In genomic region chr12:5343711-5344110, GRCh38 we compare ENCODE assay signal across 32 cellular contexts.
"Had no signal": no experiment of that assay in that cellular context is flagged by ENCODE, and none has a peak within 500 bp of the region (broad histone marks: within the 10 kb centered on the region; RNA-seq: fewer than 3 reads in every experiment).

No MANE protein-coding gene starts in this region.

- H3K4me3 ChIP-seq: coronary artery, dorsolateral prefrontal cortex, gastrocnemius medialis, heart left ventricle had no signal

- H3K4me1 ChIP-seq: gastrocnemius medialis, heart left ventricle had no signal

- H3K27me3 ChIP-seq: brain microvascular endothelial cell, foreskin keratinocyte, gastrocnemius medialis had no signal

- H3K4me3 Mint-ChIP-seq: activated B cell treated with CpG ODN at 0.5 μM for 24 hours; activated CD4-positive, alpha-beta memory T cell treated with anti-CD3 and anti-CD28 coated beads, Interleukin-2, amount 10 ng/mL, durations not matched to agents 7 days and 5 days; activated naive CD8-positive, alpha-beta T cell; activated T-cell treated with anti-CD3 and anti-CD28 coated beads, Interleukin-2, amount 50 U/mL, for 24 hours; activated T-cell treated with anti-CD3 and anti-CD28 coated beads, Interleukin-2, amount 50 U/mL, for 72 hours; activated T-helper 17 cell treated with anti-CD3 and anti-CD28 coated beads, Interleukin-2, amount 50 U/mL, for 72 hours; central memory CD8-positive, alpha-beta T cell; dendritic cell treated with granulocyte-macrophage colony-stimulating factor and Interleukin-4, amounts not matched to agents 40 ng/mL and 50 ng/mL, for 4 days; endodermal cell; T-cell; T-helper 1 cell treated with Interleukin-12 subunit alpha and Interleukin-12 subunit beta and Interleukin-4 antibody, amounts not matched to agents 30 μg/mL and 1 μg/mL, for 36 hours had no signal

- H3K36me3 Mint-ChIP-seq: activated naive CD8-positive, alpha-beta T cell; T-cell had no signal

- H3K36me3 ChIP-seq: brain microvascular endothelial cell, gastrocnemius medialis, heart left ventricle, WERI-Rb-1 had no signal

- DNase-seq: activated B cell treated with CpG ODN at 0.5 μM for 24 hours; activated CD4-positive, alpha-beta memory T cell treated with anti-CD3 and anti-CD28 coated beads, Interleukin-2, amount 10 ng/mL, durations not matched to agents 7 days and 5 days; activated CD4-positive, alpha-beta T cell treated with anti-CD3 and anti-CD28 coated beads for 48 hours; activated CD8-positive, alpha-beta memory T cell treated with anti-CD3 and anti-CD28 coated beads, Interleukin-2, amount 50 U/mL, for 48 hours; activated effector memory CD4-positive, alpha-beta T cell treated with Interleukin-2 at 50 U/mL for 16 hours; activated gamma-delta T cell treated with Interleukin-2 at 50 U/mL for 16 hours; activated naive CD4-positive, alpha-beta T cell treated with anti-CD3 and anti-CD28 coated beads, Interleukin-2, amount 50 U/mL, for 16 hours; activated naive CD4-positive, alpha-beta T cell treated with Interleukin-2 at 50 U/mL for 16 hours; activated T-cell treated with anti-CD3 and anti-CD28 coated beads for 4 hours; activated T-cell treated with anti-CD3 and anti-CD28 coated beads, Interleukin-2, amount 50 U/mL, for 24 hours; activated T-cell treated with anti-CD3 and anti-CD28 coated beads, Interleukin-2, amount 50 U/mL, for 72 hours; amniotic stem cell; anterior cingulate cortex; brain microvascular endothelial cell; dorsolateral prefrontal cortex; effector memory CD4-positive, alpha-beta T cell; endodermal cell; foreskin keratinocyte; gastrocnemius medialis; glutamatergic neuron; heart left ventricle; T-cell; T-helper 9 cell; WERI-Rb-1 had no signal

- H3K9me3 Mint-ChIP-seq: activated B cell treated with CpG ODN at 0.5 μM for 24 hours; activated CD4-positive, alpha-beta memory T cell treated with anti-CD3 and anti-CD28 coated beads, Interleukin-2, amount 10 ng/mL, durations not matched to agents 7 days and 5 days; activated T-cell treated with anti-CD3 and anti-CD28 coated beads, Interleukin-2, amount 50 U/mL, for 24 hours; dendritic cell treated with granulocyte-macrophage colony-stimulating factor and Interleukin-4, amounts not matched to agents 40 ng/mL and 50 ng/mL, for 4 days; endodermal cell; T-cell; T-helper 1 cell treated with Interleukin-12 subunit alpha and Interleukin-12 subunit beta and Interleukin-4 antibody, amounts not matched to agents 30 μg/mL and 1 μg/mL, for 36 hours had no signal

- H3K9me3 ChIP-seq: gastrocnemius medialis, heart left ventricle had no signal

- H3K27ac ChIP-seq: brain microvascular endothelial cell, coronary artery, dorsolateral prefrontal cortex, foreskin keratinocyte, gastrocnemius medialis, heart left ventricle, WERI-Rb-1 had no signal

- H3K27ac Mint-ChIP-seq: activated B cell treated with CpG ODN at 0.5 μM for 24 hours; activated CD4-positive, alpha-beta memory T cell treated with anti-CD3 and anti-CD28 coated beads, Interleukin-2, amount 10 ng/mL, durations not matched to agents 7 days and 5 days; activated naive CD8-positive, alpha-beta T cell; activated T-cell treated with anti-CD3 and anti-CD28 coated beads, Interleukin-2, amount 50 U/mL, for 24 hours; activated T-cell treated with anti-CD3 and anti-CD28 coated beads, Interleukin-2, amount 50 U/mL, for 72 hours; activated T-helper 17 cell treated with anti-CD3 and anti-CD28 coated beads, Interleukin-2, amount 50 U/mL, for 72 hours; dendritic cell treated with granulocyte-macrophage colony-stimulating factor and Interleukin-4, amounts not matched to agents 40 ng/mL and 50 ng/mL, for 4 days; endodermal cell; T-cell; T-helper 1 cell treated with Interleukin-12 subunit alpha and Interleukin-12 subunit beta and Interleukin-4 antibody, amounts not matched to agents 30 μg/mL and 1 μg/mL, for 36 hours had no signal

- ATAC-seq: activated CD4-positive, CD25-positive, alpha-beta regulatory T cell treated with anti-CD3 and anti-CD28 coated beads, Interleukin-2, amount 50 U/mL, for 24 hours; activated T-cell treated with anti-CD3 and anti-CD28 coated beads, Interleukin-2, amount 50 U/mL, for 72 hours; activated T-helper 17 cell treated with anti-CD3 and anti-CD28 coated beads, Interleukin-2, amount 50 U/mL, for 72 hours; esophagus mucosa; foreskin keratinocyte; gastrocnemius medialis; heart left ventricle; T-cell had no signal

- H3K4me1 Mint-ChIP-seq: activated B cell treated with CpG ODN at 0.5 μM for 24 hours; activated CD4-positive, alpha-beta memory T cell treated with anti-CD3 and anti-CD28 coated beads, Interleukin-2, amount 10 ng/mL, durations not matched to agents 7 days and 5 days; activated T-helper 17 cell treated with anti-CD3 and anti-CD28 coated beads, Interleukin-2, amount 50 U/mL, for 72 hours; central memory CD8-positive, alpha-beta T cell; T-cell had no signal

- H3K27me3 Mint-ChIP-seq: activated CD4-positive, alpha-beta memory T cell treated with anti-CD3 and anti-CD28 coated beads, Interleukin-2, amount 10 ng/mL, durations not matched to agents 7 days and 5 days had no signal
